Comparison of ENCODE assay signal across 10 cellular contexts in the genomic region with DNA sequence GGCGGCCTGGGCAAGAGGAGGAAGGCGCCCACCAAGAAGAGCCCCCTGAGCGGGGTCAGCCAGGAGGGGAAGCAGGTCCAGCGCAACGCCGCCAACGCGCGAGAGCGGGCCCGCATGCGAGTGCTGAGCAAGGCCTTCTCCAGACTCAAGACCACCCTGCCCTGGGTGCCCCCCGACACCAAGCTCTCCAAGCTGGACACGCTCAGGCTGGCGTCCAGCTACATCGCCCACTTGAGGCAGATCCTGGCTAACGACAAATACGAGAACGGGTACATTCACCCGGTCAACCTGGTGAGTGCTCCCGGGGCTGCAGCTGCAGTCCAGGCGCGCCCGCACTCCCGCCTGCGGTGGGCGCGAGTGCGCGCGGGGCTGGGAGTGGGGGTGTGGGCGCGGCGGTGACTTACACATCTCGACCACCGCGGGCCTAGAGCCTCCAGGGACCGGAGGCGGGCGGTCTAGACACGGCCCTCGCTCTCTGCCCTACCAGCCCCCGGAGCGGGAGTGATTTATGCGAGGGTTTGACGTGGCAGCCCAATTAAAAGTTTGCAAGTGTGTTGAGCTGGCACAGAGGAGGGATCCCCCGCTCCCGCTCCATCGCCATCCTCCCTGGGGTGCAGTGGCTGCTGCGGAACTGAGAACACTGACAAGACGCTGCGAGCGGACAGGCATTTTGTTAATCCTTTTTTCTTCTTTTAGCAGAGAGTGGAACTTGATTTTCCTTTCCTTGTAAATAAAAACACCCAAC. TPM values are rescaled to one million over a fixed set of nuclear protein-coding genes. Genes with fewer than 3 reads are reported as not detected.
DNase-seq lines count a peak whose midpoint lies in the region; TF ChIP-seq lines count a peak whose summit lies in the region.
"Had no signal": no experiment of that assay in that cellular context is flagged by ENCODE, and none has a peak within 500 bp of the region (broad histone marks: within the 10 kb centered on the region; RNA-seq: fewer than 3 reads in every experiment).

No MANE protein-coding gene starts in this region.

- peaks cover 26% of the 10 kb centered on the region for H3K4me1 ChIP-seq in HUES6 (ENCODE audit: control insufficient read depth, insufficient read depth, low read length)
- H3K4me1 ChIP-seq in smooth muscle cell (ENCODE audit: low read depth) = peaks cover 13% of the 10 kb centered on the region

- H3F3A ChIP-seq in smooth muscle cell (ENCODE audit: low read depth) = peaks cover 13% of the 10 kb centered on the region

- no peaks in the 10 kb centered on the region for H3K79me2 ChIP-seq in smooth muscle cell (ENCODE audit: low read depth)

- peaks cover 7% of the 10 kb centered on the region for H4K20me1 ChIP-seq in smooth muscle cell (ENCODE audit: low read depth)

- H3K9me3 ChIP-seq in HUES6 (ENCODE audit: control insufficient read depth, insufficient read depth, low read depth, low read length) (no peaks in the 10 kb centered on the region), smooth muscle cell (replicated peaks; ENCODE audit: low read depth) (no peaks in the 10 kb centered on the region)
- H3K9me3 ChIP-seq: SJSA1 had no signal

- peak; percentile 34 for TF ChIP-seq CTCF in brain microvascular endothelial cell (IDR thresholded peaks at IDR 0.05; ENCODE audit: low read depth, low read length, missing control alignments)
- TF ChIP-seq CTCF in smooth muscle cell (IDR thresholded peaks at IDR 0.05; ENCODE audit: borderline replicate concordance, insufficient read depth, poor library complexity, severe bottlenecking) = no peak

- under 1% methylated on average over 37 of the region's 53 CpGs for WGBS in smooth muscle cell (ENCODE audit: low lambda C conversion rate)

- H3K27me3 ChIP-seq in HUES6 (ENCODE audit: control insufficient read depth, insufficient read depth, low read length) = peaks cover 96% of the 10 kb centered on the region
- H3K27me3 ChIP-seq in brain microvascular endothelial cell (replicated peaks) = peaks cover 51% of the 10 kb centered on the region
- H3K27me3 ChIP-seq in smooth muscle cell (ENCODE audit: low read depth) = peaks cover 49% of the 10 kb centered on the region
- H3K27me3 ChIP-seq: SJSA1 had no signal

- H3K4me3 ChIP-seq in HUES6 (ENCODE audit: low read depth, low read length) (peak overlapping the region; percentile 67), brain microvascular endothelial cell (ENCODE audit: low read depth, low read length) (peak overlapping the region; percentile 79), smooth muscle cell (peak overlapping the region; percentile 52)

- in situ Hi-C loops in brain microvascular endothelial cell (cut with HindIII; ENCODE audit: low pct_ligation_motif_present, low sequenced_read_pairs) = no loop called here

- H3K36me3 ChIP-seq in HUES6 (ENCODE audit: control insufficient read depth, insufficient read depth, low read length) (no peaks in the 10 kb centered on the region), brain microvascular endothelial cell (replicated peaks) (no peaks in the 10 kb centered on the region), smooth muscle cell (ENCODE audit: low read depth) (no peaks in the 10 kb centered on the region)
- H3K36me3 ChIP-seq: SJSA1 had no signal

- no peak overlapping the region for H3K27ac ChIP-seq in HUES6 (ENCODE audit: low read depth, low read length)
- H3K27ac ChIP-seq in brain microvascular endothelial cell = peak overlapping the region; percentile 20
- peak overlapping the region; percentile 58 for H3K27ac ChIP-seq in smooth muscle cell (ENCODE audit: low read depth)
- H3K27ac ChIP-seq: SJSA1 had no signal

- peak overlapping the region; percentile 94 for H3K4me2 ChIP-seq in smooth muscle cell

- DNase-seq in brain microvascular endothelial cell (no peak), iPS-NIHi7 (ENCODE audit: extremely low spot score) (peak; percentile 49), smooth muscle cell (lab: John Stamatoyannopoulos, UW; ENCODE audit: unreplicated experiment) (no peak), middle frontal gyrus (ENCODE audit: extremely low spot score, low spot score) (no peak), NCI-H2171 treated with DMSO at 0.1 percent for 48 hours (lab: John Stamatoyannopoulos, UW) (no peak), COLO668 (lab: John Stamatoyannopoulos, UW; ENCODE audit: unreplicated experiment) (no peak), HuH-7 (ENCODE audit: low spot score) (no peak)

- peak overlapping the region; percentile 78 for H2AFZ ChIP-seq in smooth muscle cell (ENCODE audit: low read depth)

- H3K9ac ChIP-seq in HUES6 (ENCODE audit: low read length) (peak overlapping the region; percentile 60), smooth muscle cell (ENCODE audit: low read depth) (peak overlapping the region; percentile 45)

RNA-seq across cellular contexts. Expression of gene TCF21, which starts 0.8 kb away (rescaled TPM):
- 1.2 and 1.3 TPM in 2 replicates for total RNA-seq in smooth muscle cell
- 2.4 and 3.3 TPM in 2 replicates for polyA plus RNA-seq in smooth muscle cell
- total RNA-seq: HT1080 had no signal
